In the genomic region with DNA sequence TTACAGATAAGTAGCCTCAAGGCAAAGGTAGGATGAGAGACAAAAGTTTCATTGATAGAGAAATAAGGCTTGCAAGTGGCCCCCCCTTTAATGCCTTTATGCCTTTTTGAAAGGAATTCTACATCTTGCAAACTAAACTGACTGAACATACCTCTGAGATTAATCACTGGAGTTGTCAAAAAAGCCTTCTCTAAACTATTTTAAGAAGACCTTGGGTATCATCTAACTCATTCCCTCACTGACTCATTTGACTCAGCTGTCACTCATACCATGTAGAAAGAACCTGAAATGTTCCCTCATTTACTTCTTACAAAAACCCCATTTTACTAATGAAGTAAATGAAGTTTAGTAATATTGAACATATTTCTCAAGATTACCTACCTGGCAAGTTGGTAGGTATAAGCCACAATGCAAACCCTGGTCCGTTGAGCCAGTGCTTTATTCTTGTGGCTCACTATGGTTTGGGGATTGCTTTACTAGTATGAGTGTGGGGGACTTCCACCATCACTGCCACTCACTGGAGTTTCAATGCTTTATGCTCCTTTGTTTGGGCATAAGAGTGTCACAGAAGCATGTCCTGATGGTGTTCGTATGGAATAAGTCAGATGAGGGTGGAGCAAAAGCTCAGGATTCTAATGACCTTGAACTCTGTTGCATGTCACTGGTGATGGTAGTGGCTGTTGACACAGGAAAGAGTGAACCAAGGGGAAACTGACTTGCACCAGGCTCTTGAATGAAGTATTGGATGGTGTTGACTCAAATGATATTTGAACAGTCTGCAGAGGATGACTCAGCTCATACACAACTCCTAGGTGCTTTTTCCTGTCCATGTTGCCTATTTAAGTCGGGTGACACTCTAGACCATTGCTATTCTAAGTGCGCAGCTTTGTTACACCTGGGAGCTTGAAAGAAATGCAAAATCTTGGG, we compare ENCODE assay signal across 8 cellular contexts.
DNase-seq lines count a peak whose midpoint lies in the region; ATAC-seq, FAIRE-seq and TF ChIP-seq lines count a peak whose summit lies in the region.

No MANE protein-coding gene starts in this region.

- H3K27ac Mint-ChIP-seq in nephron progenitor cell: no peak overlapping the region

- H3K4me1 Mint-ChIP-seq in nephron progenitor cell: no peaks in the 10 kb centered on the region

- WGBS in gastroesophageal sphincter (ENCODE audit: low coverage in 1 of 2), 2 donors: 85 to 91% methylated on average over 4 of the region's 4 CpGs

- no peak for TF ChIP-seq EP300 in gastroesophageal sphincter (IDR thresholded peaks at IDR 0.05)

- no peaks in the 10 kb centered on the region for H3K4me1 ChIP-seq in gastroesophageal sphincter

- H3K27me3 ChIP-seq in bronchial epithelial cell (ENCODE audit: control insufficient read depth, insufficient read depth, low read length): no peaks in the 10 kb centered on the region
- H3K27me3 ChIP-seq in gastroesophageal sphincter: no peaks in the 10 kb centered on the region

- peaks cover under 1% of the 10 kb centered on the region for H3K9me3 Mint-ChIP-seq in nephron progenitor cell

- ATAC-seq in GM19397 (IDR thresholded peaks at IDR 0.05; ENCODE audit: unreplicated experiment) (peak; percentile 76), HG03175 (IDR thresholded peaks at IDR 0.05; ENCODE audit: unreplicated experiment) (peak; percentile 71), gastroesophageal sphincter (no peak)

- H3K27ac ChIP-seq in gastroesophageal sphincter: no peak overlapping the region

- DNase-seq in GM03348 (ENCODE audit: low spot score) (peak; percentile 15), bronchial epithelial cell (ENCODE audit: low read depth) (peak; percentile 90), GM19240 (ENCODE audit: insufficient read length, low spot score) (no peak), nephron progenitor cell (no peak), RPMI8226 (no peak)

- H3K4me3 Mint-ChIP-seq in nephron progenitor cell: no peak overlapping the region

- no peaks in the 10 kb centered on the region for H3K9me3 ChIP-seq in gastroesophageal sphincter

- TF ChIP-seq CTCF in bronchial epithelial cell (IDR thresholded peaks at IDR 0.05; ENCODE audit: insufficient read depth, low read length, severe bottlenecking) (no peak), nephron progenitor cell (IDR thresholded peaks at IDR 0.05) (no peak), gastroesophageal sphincter (IDR thresholded peaks at IDR 0.05) (no peak)

- no peaks in the 10 kb centered on the region for H3K27me3 Mint-ChIP-seq in nephron progenitor cell (ENCODE audit: low read depth, poor library complexity)

- no peak overlapping the region for H3K4me3 ChIP-seq in bronchial epithelial cell (ENCODE audit: low read depth, low read length)
- no peak overlapping the region for H3K4me3 ChIP-seq in gastroesophageal sphincter

- FAIRE-seq in bronchial epithelial cell (lab: Jason Lieb, UNC): peak; percentile 66

- no peak for TF ChIP-seq POLR2A in gastroesophageal sphincter (IDR thresholded peaks at IDR 0.05)

- H3K36me3 ChIP-seq in bronchial epithelial cell (ENCODE audit: control insufficient read depth, insufficient read depth, low read length) (no peaks in the 10 kb centered on the region), gastroesophageal sphincter (no peaks in the 10 kb centered on the region)

- no peaks in the 10 kb centered on the region for H3K36me3 Mint-ChIP-seq in nephron progenitor cell (ENCODE audit: low read depth)

Comparison
In these comparisons a context has a peak if more than half of its experiments do, and no peak if none do; other contexts are left out.
1. DNase-seq: peak in GM03348 (single experiment) and bronchial epithelial cell (single experiment); none in GM19240 (single experiment), nephron progenitor cell (single experiment) and RPMI8226 (single experiment).